24 cellular contexts compared by ENCODE assay signal in the genomic region with DNA sequence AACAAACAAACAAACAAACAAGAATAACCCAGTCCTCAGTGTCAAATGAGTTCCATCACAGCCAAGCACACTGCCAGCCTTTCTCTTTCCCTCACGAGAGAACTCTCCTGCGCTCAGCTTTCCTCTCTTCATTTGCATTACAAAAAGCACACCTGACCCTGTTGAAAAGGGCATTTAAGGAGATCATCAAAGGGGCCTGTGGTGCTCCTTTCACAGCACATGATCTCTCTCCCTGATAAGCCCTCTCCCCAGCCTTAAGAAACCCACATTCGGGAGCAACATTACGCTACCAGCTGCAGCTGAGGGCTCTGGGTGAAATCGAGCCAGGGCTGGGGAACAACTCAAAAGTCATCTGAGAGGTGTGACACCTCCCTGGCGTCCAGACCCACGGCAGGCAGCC.
DNase-seq lines count a peak whose midpoint lies in the region; ATAC-seq and TF ChIP-seq lines count a peak whose summit lies in the region.
"Had no signal": no experiment of that assay in that cellular context is flagged by ENCODE, and none has a peak within 500 bp of the region (broad histone marks: within the 10 kb centered on the region; RNA-seq: fewer than 3 reads in every experiment).

No MANE protein-coding gene starts in this region.

- H3K27ac ChIP-seq in SU-DHL-6 (ENCODE audit: low read depth, low read length) (peak overlapping the region; percentile 97), MM.1S (ENCODE audit: low read length) (no peak overlapping the region)
- H3K27ac ChIP-seq in CD8-positive, alpha-beta T cell (ENCODE audit: low read depth, low read length) = no peak overlapping the region
- H3K27ac ChIP-seq: ascending aorta, RWPE1, tibial nerve had no signal

- H3K27ac Mint-ChIP-seq in memory B cell (peak overlapping the region; percentile 96), T-helper 17 cell (no peak overlapping the region)
- H3K27ac Mint-ChIP-seq in CD8-positive, alpha-beta T cell = no peak overlapping the region
- H3K27ac Mint-ChIP-seq: CD4-positive, alpha-beta T cell; HFFc6 had no signal

- CTCF ChIA-PET in CD8-positive, alpha-beta T cell (lab: Charles Lee) = no interaction called here

- H4K20me1 ChIP-seq in SU-DHL-6 (ENCODE audit: low read depth, low read length) = no peaks in the 10 kb centered on the region
- H4K20me1 ChIP-seq in MM.1S (ENCODE audit: insufficient read depth, low read length) = no peaks in the 10 kb centered on the region

- H3K79me2 ChIP-seq in SU-DHL-6 (ENCODE audit: insufficient read depth, low read length) (0 out of 2 replicates have a peak, but pooled peaks cover 4% of the 10 kb centered on the region), MM.1S (ENCODE audit: low read length) (peaks cover 75% of the 10 kb centered on the region)

- H3K9me3 Mint-ChIP-seq in memory B cell = peaks cover 10% of the 10 kb centered on the region
- H3K9me3 Mint-ChIP-seq in CD8-positive, alpha-beta T cell = peaks cover 20% of the 10 kb centered on the region

- H3K4me3 ChIP-seq in GM06990 (replicated peaks; ENCODE audit: low read depth, low read length) (peak overlapping the region; percentile 48), SU-DHL-6 (ENCODE audit: insufficient read depth, low read length, poor library complexity, severe bottlenecking) (peak overlapping the region; percentile 43), MM.1S (ENCODE audit: low read length) (no peak overlapping the region)
- H3K4me3 ChIP-seq in CD8-positive, alpha-beta T cell (ENCODE audit: low read depth, low read length) = no peak overlapping the region
- H3K4me3 ChIP-seq: ascending aorta, tibial nerve had no signal

- H3K9ac ChIP-seq in SU-DHL-6 (ENCODE audit: low read length) = peak overlapping the region; percentile 52
- no peak overlapping the region for H3K9ac ChIP-seq in MM.1S (ENCODE audit: low read length)

- H3K36me3 Mint-ChIP-seq in memory B cell (peaks cover 25% of the 10 kb centered on the region), T-helper 17 cell (ENCODE audit: low read depth) (no peaks in the 10 kb centered on the region)
- no peaks in the 10 kb centered on the region for H3K36me3 Mint-ChIP-seq in CD8-positive, alpha-beta T cell

- H3K9me3 ChIP-seq in SU-DHL-6 (ENCODE audit: insufficient read depth, low read length) (peaks cover 32% of the 10 kb centered on the region; the same call in 1 of the 2 replicates), T-helper 17 cell (ENCODE audit: control insufficient read depth, low read length, poor library complexity, severe bottlenecking) (peaks cover 7% of the 10 kb centered on the region), MM.1S (replicated peaks; ENCODE audit: insufficient read depth, low read length) (no peaks in the 10 kb centered on the region)
- H3K9me3 ChIP-seq in CD8-positive, alpha-beta T cell (ENCODE audit: low read length) = peaks cover 19% of the 10 kb centered on the region

- H3K4me1 Mint-ChIP-seq in memory B cell = peaks cover 32% of the 10 kb centered on the region
- H3K4me1 Mint-ChIP-seq in CD8-positive, alpha-beta T cell (ENCODE audit: low read depth) = no peaks in the 10 kb centered on the region
- H3K4me1 Mint-ChIP-seq in T-helper 17 cell = peaks cover 3% of the 10 kb centered on the region

- H3K27me3 ChIP-seq in GM06990 (replicated peaks; ENCODE audit: control insufficient read depth, insufficient read depth, low read length) (no peaks in the 10 kb centered on the region), SU-DHL-6 (ENCODE audit: low read length) (no peaks in the 10 kb centered on the region), MM.1S (replicated peaks; ENCODE audit: insufficient read depth, low read length) (no peaks in the 10 kb centered on the region)
- no peaks in the 10 kb centered on the region for H3K27me3 ChIP-seq in CD8-positive, alpha-beta T cell (ENCODE audit: insufficient read depth, low read length)
- H3K27me3 ChIP-seq: ascending aorta, tibial nerve had no signal

- no peaks in the 10 kb centered on the region; the same call in 1 of the 2 replicates for H3K36me3 ChIP-seq in GM06990 (ENCODE audit: control insufficient read depth, insufficient read depth, low read length)
- H3K36me3 ChIP-seq in SU-DHL-6 (ENCODE audit: low read length) = peaks cover 30% of the 10 kb centered on the region
- H3K36me3 ChIP-seq in CD8-positive, alpha-beta T cell (ENCODE audit: insufficient read depth, low read length) = no peaks in the 10 kb centered on the region
- H3K36me3 ChIP-seq in MM.1S (replicated peaks; ENCODE audit: insufficient read depth, low read length) = no peaks in the 10 kb centered on the region; the same call in 1 of the 2 replicates
- H3K36me3 ChIP-seq: ascending aorta, tibial nerve had no signal

- H3K4me3 Mint-ChIP-seq in memory B cell (peak overlapping the region; percentile 82), T-helper 17 cell (no peak overlapping the region)
- no peak overlapping the region for H3K4me3 Mint-ChIP-seq in CD8-positive, alpha-beta T cell
- H3K4me3 Mint-ChIP-seq: CD4-positive, alpha-beta T cell; HFFc6 had no signal

- POLR2A ChIA-PET in CD8-positive, alpha-beta T cell (lab: Charles Lee) = no interaction called here

- TF ChIP-seq CTCF in GM06990 (IDR thresholded peaks at IDR 0.05; ENCODE audit: insufficient read depth, low read length, poor library complexity, severe bottlenecking) (no peak), SU-DHL-6 (IDR thresholded peaks at IDR 0.05; ENCODE audit: insufficient read depth, low read length, poor library complexity, severe bottlenecking) (no peak), MM.1S (IDR thresholded peaks at IDR 0.05; ENCODE audit: low read length) (no peak)
- TF ChIP-seq CTCF in CD8-positive, alpha-beta T cell (IDR thresholded peaks at IDR 0.05) = no peak

- H3F3A ChIP-seq in SU-DHL-6 (ENCODE audit: insufficient read depth) = peaks cover 46% of the 10 kb centered on the region
- peaks cover 27% of the 10 kb centered on the region for H3F3A ChIP-seq in MM.1S (ENCODE audit: insufficient read depth, low read length)

- DNase-seq in GM06990 (ENCODE audit: extremely low read depth, insufficient read length) = peak; percentile 43
- DNase-seq in memory B cell (ENCODE audit: low spot score in 2 of 2) = no peak
- no peak for DNase-seq in CD8-positive, alpha-beta T cell
- DNase-seq in T-helper 17 cell = no peak
- no peak for DNase-seq in cerebellum (ENCODE audit: low spot score)
- DNase-seq in MM.1S = no peak
- DNase-seq: activated CD4-positive, alpha-beta T cell treated with anti-CD3 and anti-CD28 coated beads, Interleukin-2, amount 50 U/mL, for 1 hour; activated naive CD4-positive, alpha-beta T cell treated with Interleukin-2 at 50 U/mL for 16 hours; activated T-cell treated with anti-CD3 and anti-CD28 coated beads, Interleukin-2, amount 50 U/mL, for 1 hour; CD4-positive, alpha-beta T cell; cerebellar nuclear complex; DMS79; HFFc6; left colon; NCI-H1436 treated with DMSO at 0.1 percent for 48 hours; NK-92 treated with Interleukin-12 subunit alpha and Interleukin-12 subunit beta, amount 100 ng/mL, for 24 hours; right cardiac atrium; stimulated activated CD4-positive, alpha-beta T cell treated with anti-CD3 and anti-CD28 coated beads, Interleukin-15, amount 100 ng/mL, for 24 hours; stimulated activated naive CD4-positive, alpha-beta T cell had no signal

- ATAC-seq in HG02610 (IDR thresholded peaks at IDR 0.05; ENCODE audit: unreplicated experiment) = peak; percentile 18
- ATAC-seq in memory B cell (ENCODE audit: low read depth) = peak; percentile 11
- ATAC-seq in CD8-positive, alpha-beta T cell = no peak
- no peak for ATAC-seq in T-helper 17 cell
- ATAC-seq: left colon, right cardiac atrium had no signal

- H3K4me2 ChIP-seq in SU-DHL-6 (ENCODE audit: low read depth, low read length, poor library complexity, severe bottlenecking) (peak overlapping the region; percentile 98), MM.1S (ENCODE audit: low read depth, low read length) (no peak overlapping the region)

- H3K4me1 ChIP-seq in CD8-positive, alpha-beta T cell (ENCODE audit: insufficient read depth, low read length) = no peaks in the 10 kb centered on the region
- H3K4me1 ChIP-seq in MM.1S (ENCODE audit: low read length) = peaks cover 54% of the 10 kb centered on the region
- H3K4me1 ChIP-seq: ascending aorta, tibial nerve had no signal

- H3K27me3 Mint-ChIP-seq in memory B cell = no peaks in the 10 kb centered on the region
- H3K27me3 Mint-ChIP-seq in CD8-positive, alpha-beta T cell (ENCODE audit: low read depth) = no peaks in the 10 kb centered on the region
- peaks cover 13% of the 10 kb centered on the region for H3K27me3 Mint-ChIP-seq in T-helper 17 cell
- H3K27me3 Mint-ChIP-seq: CD4-positive, alpha-beta T cell had no signal

- H2AFZ ChIP-seq in SU-DHL-6 (ENCODE audit: low read depth, low read length, severe bottlenecking) (peak overlapping the region; percentile 10), MM.1S (ENCODE audit: low read length) (no peak overlapping the region)

- intact Hi-C loops in CD8-positive, alpha-beta T cell (cut with DNase I, micrococcal nuclease) = no loop called here

- H3K9me2 ChIP-seq in SU-DHL-6 (replicated peaks; ENCODE audit: insufficient read depth, low read length) (no peaks in the 10 kb centered on the region), MM.1S (replicated peaks; ENCODE audit: insufficient read depth, low read length) (no peaks in the 10 kb centered on the region)

Comparison
In these comparisons a context has a peak if more than half of its experiments do, and no peak if none do; other contexts are left out.
1. H3K4me3 ChIP-seq: peak in GM06990 (single experiment) and SU-DHL-6 (single experiment); none in CD8-positive, alpha-beta T cell (single experiment) and MM.1S (single experiment).
2. ATAC-seq: peak in HG02610 (single experiment) and memory B cell (single experiment); none in CD8-positive, alpha-beta T cell (single experiment) and T-helper 17 cell (single experiment).